Comparison of ENCODE assay signal across 16 cellular contexts in genomic region chr4:169121920-169122319, GRCh38.
DNase-seq lines count a peak whose midpoint lies in the region; FAIRE-seq and TF ChIP-seq lines count a peak whose summit lies in the region.
"Had no signal": no experiment of that assay in that cellular context is flagged by ENCODE, and none has a peak within 500 bp of the region (broad histone marks: within the 10 kb centered on the region; RNA-seq: fewer than 3 reads in every experiment).

No MANE protein-coding gene starts in this region.

- H3K4me3 Mint-ChIP-seq in Caco-2 (ENCODE audit: unreplicated experiment) (no peak overlapping the region), nephron progenitor cell (no peak overlapping the region)

- peaks cover 36% of the 10 kb centered on the region for H3K36me3 Mint-ChIP-seq in Caco-2 (ENCODE audit: insufficient read depth, unreplicated experiment)
- peaks cover 53% of the 10 kb centered on the region for H3K36me3 Mint-ChIP-seq in nephron progenitor cell (ENCODE audit: low read depth)

- peak; percentile 31 for FAIRE-seq in HTR-8/SVneo (lab: Jason Lieb, UNC)
- FAIRE-seq in small intestine (lab: Jason Lieb, UNC), result no peak
- FAIRE-seq: A204.1 had no signal

- TF ChIP-seq CTCF in Caco-2 (IDR thresholded peaks at IDR 0.05; ENCODE audit: insufficient read depth in 1 of 2, low read depth in 1 of 2, low read length in 1 of 2, severe bottlenecking in 1 of 2, unreplicated experiment in 1 of 2), result no peak
- peak; percentile 29 for TF ChIP-seq CTCF in epithelial cell of proximal tubule (conservative IDR thresholded peaks at IDR 0.05; ENCODE audit: low read depth, low read length)
- TF ChIP-seq CTCF in nephron progenitor cell (IDR thresholded peaks at IDR 0.05), result no peak
- TF ChIP-seq CTCF in transverse colon (IDR thresholded peaks at IDR 0.05), result no peak

- intact Hi-C loops in Caco-2 (cut with micrococcal nuclease; ENCODE audit: unreplicated experiment), result no loop called here
- intact Hi-C loops in transverse colon (cut with DNase I; ENCODE audit: low total_unique reads), result no loop called here

- in situ Hi-C loops in transverse colon (cut with MboI; ENCODE audit: low pct_ligation_motif_present in 1 of 4, low pct_unique_long_range_greater_than_20kb in 1 of 4, low sequenced_read_pairs in 3 of 4), result loop anchor here in 1 of 4 donors (25.0 kb wide), 1 partner anchor 365 kb away; no protein-coding TSS in a partner anchor

- CTCF ChIA-PET in Caco-2 (lab: Charles Lee), result no interaction called here

- DNase-seq in Caco-2 (no peak), HTR-8/SVneo (ENCODE audit: insufficient read length, low spot score) (no peak), epithelial cell of proximal tubule (ENCODE audit: low read depth) (peak; percentile 36), nephron progenitor cell (peak; percentile 15), NCI-H2171 (lab: John Stamatoyannopoulos, UW) (no peak), cerebellar nuclear complex (lab: John Stamatoyannopoulos, UW) (no peak), small intestine (no peak), transverse colon (no peak)
- DNase-seq: DMS53, HCEC 1CT, KBM-7, NCI-H1105, NCI-H69, PC-9 had no signal

- BruUV-seq in Caco-2 (replicated peaks; lab: Mats Ljungman, UMichigan), result no TSS peak

- H3K27me3 Mint-ChIP-seq in Caco-2 (ENCODE audit: insufficient read depth, unreplicated experiment) (no peaks in the 10 kb centered on the region), nephron progenitor cell (ENCODE audit: low read depth, poor library complexity) (no peaks in the 10 kb centered on the region)

- H3K4me3 ChIP-seq in Caco-2 (ENCODE audit: low read depth, low read length) (no peak overlapping the region), epithelial cell of proximal tubule (ENCODE audit: low read depth, low read length) (no peak overlapping the region), small intestine (ENCODE audit: low read depth in 1 of 2, low read length in 2 of 2) (no peak overlapping the region), transverse colon (no peak overlapping the region)
- H3K4me3 ChIP-seq: PC-9 had no signal

- H3K36me3 ChIP-seq in Caco-2 (ENCODE audit: control insufficient read depth, insufficient read depth, low read length) (no peaks in the 10 kb centered on the region), small intestine (ENCODE audit: control insufficient read depth in 2 of 2, insufficient read depth in 2 of 2, low read length in 2 of 2) (peaks cover 6 to 10% of the 10 kb centered on the region in 2 donors), transverse colon (peaks cover 0 to 16% (median 7%) of the 10 kb centered on the region in 4 donors)

- no peak overlapping the region for H3K27ac ChIP-seq in small intestine (ENCODE audit: low read depth in 1 of 2, low read length in 1 of 2)
- no peak overlapping the region for H3K27ac ChIP-seq in transverse colon
- H3K27ac ChIP-seq: C4-2B, PC-9 had no signal

- no peak for TF ChIP-seq EP300 in transverse colon (IDR thresholded peaks at IDR 0.05; ENCODE audit: low read depth)

- WGBS in small intestine, 3 donors, result 91 to 94% (median 93%) methylated on average over 12 of the region's 12 CpGs
- WGBS in transverse colon (ENCODE audit: low coverage in 1 of 2), 2 donors, result 90 to 100% methylated on average over 2 to 12 of the region's 12 CpGs

- POLR2A ChIA-PET in Caco-2 (lab: Charles Lee), result no interaction called here

- H3K27me3 ChIP-seq in Caco-2 (replicated peaks; ENCODE audit: control insufficient read depth, insufficient read depth, low read length) (no peaks in the 10 kb centered on the region), small intestine (ENCODE audit: control insufficient read depth in 2 of 2, insufficient read depth in 2 of 2, low read length in 2 of 2) (no peaks in the 10 kb centered on the region), transverse colon (no peaks in the 10 kb centered on the region)

- H3K9me3 ChIP-seq in Caco-2 (no peaks in the 10 kb centered on the region), small intestine (ENCODE audit: control insufficient read depth, low read depth) (no peaks in the 10 kb centered on the region), transverse colon (no peaks in the 10 kb centered on the region)

- H3K9me3 Mint-ChIP-seq in Caco-2 (ENCODE audit: unreplicated experiment) (no peaks in the 10 kb centered on the region), nephron progenitor cell (no peaks in the 10 kb centered on the region)

- no peaks in the 10 kb centered on the region for H3K4me1 ChIP-seq in Caco-2
- H3K4me1 ChIP-seq in small intestine (ENCODE audit: control insufficient read depth in 2 of 2, insufficient read depth in 1 of 2, low read depth in 1 of 2, low read length in 1 of 2), result no peaks in the 10 kb centered on the region
- no peaks in the 10 kb centered on the region for H3K4me1 ChIP-seq in transverse colon

- peak overlapping the region; percentile 26 for H3K27ac Mint-ChIP-seq in Caco-2 (ENCODE audit: unreplicated experiment)
- peak overlapping the region; percentile 88 for H3K27ac Mint-ChIP-seq in nephron progenitor cell

- TF ChIP-seq POLR2A in transverse colon (IDR thresholded peaks at IDR 0.05), result no peak

- H3K4me1 Mint-ChIP-seq in Caco-2 (ENCODE audit: low read depth, unreplicated experiment) (peaks cover 16% of the 10 kb centered on the region), nephron progenitor cell (peaks cover 25% of the 10 kb centered on the region)

Comparison
In these comparisons a context has a peak if more than half of its experiments do, and no peak if none do; other contexts are left out.
1. DNase-seq: peak in epithelial cell of proximal tubule (single experiment) and nephron progenitor cell (single experiment); none in Caco-2 (0 of 2), HTR-8/SVneo (single experiment), NCI-H2171 (single experiment), cerebellar nuclear complex (0 of 2), small intestine (single experiment) and transverse colon (single experiment).